1 cellular context compared by ENCODE assay signal in genomic region chr17:79732804-79733691, GRCh38.
TF ChIP-seq lines count a peak whose summit lies in the region.

No MANE protein-coding gene starts in this region.

TF ChIP-seq in HepG2, 621 proteins besides CTCF, POLR2A, EP300 and RAD21 (continued from another document and continues in another):
- TF ChIP-seq FOXA1 (IDR thresholded peaks at IDR 0.05) (no peak), FOXA1 (CRISPR knock-in tag; IDR thresholded peaks at IDR 0.05) (peak; percentile 43; the same call in 1 of the 2 replicates), KDM2A (CRISPR knock-in tag; IDR thresholded peaks at IDR 0.05; ENCODE audit: borderline replicate concordance, low read depth) (peak; percentile 38; the same call in 1 of the 2 replicates), PBX3 (CRISPR knock-in tag; IDR thresholded peaks at IDR 0.05; ENCODE audit: borderline replicate concordance) (no peak), ZNF569 (CRISPR knock-in tag; IDR thresholded peaks at IDR 0.05; ENCODE audit: borderline replicate concordance) (no peak), GPN1 (CRISPR knock-in tag; IDR thresholded peaks at IDR 0.05; ENCODE audit: borderline replicate concordance) (no peak), ZNF343 (CRISPR knock-in tag; IDR thresholded peaks at IDR 0.05) (no peak), ZNF280B (CRISPR knock-in tag; IDR thresholded peaks at IDR 0.05; ENCODE audit: borderline replicate concordance) (peak; percentile 93), ZNF552 (CRISPR knock-in tag; IDR thresholded peaks at IDR 0.05; ENCODE audit: borderline replicate concordance) (no peak), ZXDC (CRISPR knock-in tag; IDR thresholded peaks at IDR 0.05) (no peak), ZNF670 (CRISPR knock-in tag; IDR thresholded peaks at IDR 0.05; ENCODE audit: borderline replicate concordance) (peak; percentile 70; the same call in 1 of the 2 replicates), ZNF558 (CRISPR knock-in tag; IDR thresholded peaks at IDR 0.05; ENCODE audit: borderline replicate concordance) (0 out of 2 replicates have a peak, but pooled peaks have one; percentile 51), MBNL3 (CRISPR knock-in tag; conservative IDR thresholded peaks at IDR 0.05) (no peak), SP5 (CRISPR knock-in tag; IDR thresholded peaks at IDR 0.05; ENCODE audit: borderline replicate concordance, low read depth) (no peak), SUZ12 (IDR thresholded peaks at IDR 0.05; ENCODE audit: low read depth, low read length) (no peak), ZNF235 (CRISPR knock-in tag; IDR thresholded peaks at IDR 0.05; ENCODE audit: borderline replicate concordance) (no peak), ZNF337 (CRISPR knock-in tag; IDR thresholded peaks at IDR 0.05; ENCODE audit: borderline replicate concordance, low read depth) (no peak), ZNF629 (CRISPR knock-in tag; conservative IDR thresholded peaks at IDR 0.05) (no peak), SALL1 (CRISPR knock-in tag; IDR thresholded peaks at IDR 0.05) (peak; percentile 63), PITX1 (CRISPR knock-in tag; IDR thresholded peaks at IDR 0.05) (peak; percentile 74), ZNF501 (CRISPR knock-in tag; IDR thresholded peaks at IDR 0.05) (no peak; the same call in 1 of the 2 replicates), ZBTB3 (CRISPR knock-in tag; IDR thresholded peaks at IDR 0.05; ENCODE audit: borderline replicate concordance, low read depth) (no peak), ZNF318 (CRISPR knock-in tag; IDR thresholded peaks at IDR 0.05) (0 out of 2 replicates have a peak, but pooled peaks have one; percentile 41), ARHGAP35 (CRISPR knock-in tag; IDR thresholded peaks at IDR 0.05; ENCODE audit: borderline replicate concordance) (no peak), TP53 (CRISPR knock-in tag; conservative IDR thresholded peaks at IDR 0.05) (no peak), ZNF12 (CRISPR knock-in tag; IDR thresholded peaks at IDR 0.05) (0 out of 2 replicates have a peak, but pooled peaks have one; percentile 42), ZBTB1 (CRISPR knock-in tag; IDR thresholded peaks at IDR 0.05; ENCODE audit: borderline replicate concordance) (no peak), SAP130 (CRISPR knock-in tag; IDR thresholded peaks at IDR 0.05; ENCODE audit: low read depth) (peak; percentile 75), ARID2 (CRISPR knock-in tag; IDR thresholded peaks at IDR 0.05; ENCODE audit: borderline replicate concordance) (no peak), ZNF546 (CRISPR knock-in tag; conservative IDR thresholded peaks at IDR 0.05) (no peak), ZNF317 (CRISPR knock-in tag; IDR thresholded peaks at IDR 0.05) (no peak), ATAD3A (CRISPR knock-in tag; IDR thresholded peaks at IDR 0.05) (0 out of 2 replicates have a peak, but pooled peaks have one; percentile 16), TAF1 (CRISPR knock-in tag; IDR thresholded peaks at IDR 0.05) (peak; percentile 38; the same call in 1 of the 2 replicates), PRDM10 (CRISPR knock-in tag; IDR thresholded peaks at IDR 0.05; ENCODE audit: low read depth) (no peak), PRDM15 (CRISPR knock-in tag; IDR thresholded peaks at IDR 0.05) (no peak), REXO4 (CRISPR knock-in tag; IDR thresholded peaks at IDR 0.05; ENCODE audit: borderline replicate concordance) (no peak), ZNF577 (CRISPR knock-in tag; IDR thresholded peaks at IDR 0.05; ENCODE audit: borderline replicate concordance, low read depth) (no peak), ZNF207 (IDR thresholded peaks at IDR 0.05; ENCODE audit: borderline replicate concordance) (no peak)
